Comparison of ENCODE assay signal across 1 cellular context in the genomic region with DNA sequence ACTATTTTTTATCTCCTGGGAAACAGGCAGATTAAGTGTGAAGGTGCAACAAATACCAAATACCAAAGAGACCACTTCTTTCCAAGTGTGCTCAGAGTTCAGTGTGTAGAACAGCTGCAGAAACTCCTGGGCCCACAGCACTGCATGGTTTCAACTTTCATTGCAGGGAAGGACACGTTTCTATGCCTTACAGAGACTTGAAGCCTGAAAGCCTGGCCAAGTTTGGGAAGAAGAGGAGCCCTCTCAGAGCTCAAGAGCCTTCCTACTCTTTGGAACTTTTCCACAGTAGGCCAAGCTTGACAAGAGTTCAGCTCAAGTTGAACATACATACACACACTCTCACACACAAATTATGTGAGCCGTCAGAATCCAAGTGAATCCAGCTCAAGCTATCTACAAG.
TF ChIP-seq lines count a peak whose summit lies in the region.

No MANE protein-coding gene starts in this region.

TF ChIP-seq in GM23338, 12 proteins besides CTCF, POLR2A, EP300 and RAD21 (continued from another document):
- TF ChIP-seq ZNF114 (CRISPR knock-in tag; IDR thresholded peaks at IDR 0.05) = no peak
- no peak for TF ChIP-seq STAT1 (IDR thresholded peaks at IDR 0.05; ENCODE audit: unreplicated experiment)
